12 cellular contexts compared by ENCODE assay signal in genomic region chr5:80034559-80034958, GRCh38. TPM values are rescaled to one million over a fixed set of nuclear protein-coding genes. Genes with fewer than 3 reads are reported as not detected.
DNase-seq lines count a peak whose midpoint lies in the region; ATAC-seq and TF ChIP-seq lines count a peak whose summit lies in the region.
"Had no signal": no experiment of that assay in that cellular context is flagged by ENCODE, and none has a peak within 500 bp of the region (broad histone marks: within the 10 kb centered on the region; RNA-seq: fewer than 3 reads in every experiment).

No MANE protein-coding gene starts in this region.

- peaks cover 0 to 3% of the 10 kb centered on the region in 2 donors for H3K4me1 ChIP-seq in breast epithelium
- H3K4me1 ChIP-seq in stomach smooth muscle (ENCODE audit: control insufficient read depth, insufficient read depth, low read length) = no peaks in the 10 kb centered on the region
- H3K4me1 ChIP-seq: uterus had no signal

- no peak for ATAC-seq in HG03139 (IDR thresholded peaks at IDR 0.05; ENCODE audit: unreplicated experiment)

- H3K4me3 ChIP-seq in breast epithelium (peak overlapping the region; percentile 21 to 62 (median 43)), astrocyte of the spinal cord (ENCODE audit: low read depth, low read length) (no peak overlapping the region), stomach smooth muscle (ENCODE audit: low read length in 2 of 2) (peak overlapping the region; percentile 19 to 47)
- H3K4me3 ChIP-seq: uterus had no signal

- CTCF ChIA-PET in MCF 10A (lab: Yijun Ruan, JAX) = interaction anchor here (0.5 to 1.0 kb wide), 2 partner anchors 108 to 274 kb away, joined by 3 to 4 read pairs; no protein-coding TSS in a partner anchor

- no peak for TF ChIP-seq POLR2A in breast epithelium (IDR thresholded peaks at IDR 0.05)

- H3K27me3 Mint-ChIP-seq in MCF 10A (ENCODE audit: insufficient read depth, unreplicated experiment) (peaks cover 53% of the 10 kb centered on the region), mesothelial cell of epicardium (ENCODE audit: low read depth) (peaks cover 70% of the 10 kb centered on the region)

- no peak overlapping the region for H3K27ac Mint-ChIP-seq in MCF 10A (ENCODE audit: low read depth, unreplicated experiment)
- no peak overlapping the region for H3K27ac Mint-ChIP-seq in mesothelial cell of epicardium

- no peak for TF ChIP-seq CTCF in breast epithelium (IDR thresholded peaks at IDR 0.05)
- no peak for TF ChIP-seq CTCF in MCF 10A (IDR thresholded peaks at IDR 0.05; ENCODE audit: unreplicated experiment)
- TF ChIP-seq CTCF in astrocyte of the spinal cord (IDR thresholded peaks at IDR 0.05; ENCODE audit: low read depth, low read length) = no peak
- TF ChIP-seq CTCF in mesothelial cell of epicardium (IDR thresholded peaks at IDR 0.05; ENCODE audit: unreplicated experiment) = no peak

- in situ Hi-C loops in astrocyte of the spinal cord (cut with HindIII; ENCODE audit: low sequenced_read_pairs) = no loop called here

- H3K27me3 ChIP-seq in breast epithelium (peaks cover 0 to 37% of the 10 kb centered on the region in 2 donors), stomach smooth muscle (ENCODE audit: control insufficient read depth in 1 of 2, insufficient read depth in 2 of 2, low read length in 2 of 2) (peaks cover 22 to 24% of the 10 kb centered on the region in 2 donors)

- H3K9me3 ChIP-seq in breast epithelium = no peaks in the 10 kb centered on the region
- no peaks in the 10 kb centered on the region for H3K9me3 ChIP-seq in stomach smooth muscle (ENCODE audit: control insufficient read depth in 2 of 2, low read length in 2 of 2)
- H3K9me3 ChIP-seq: uterus had no signal

- H3K9me3 Mint-ChIP-seq in MCF 10A (ENCODE audit: unreplicated experiment) = no peaks in the 10 kb centered on the region
- no peaks in the 10 kb centered on the region for H3K9me3 Mint-ChIP-seq in mesothelial cell of epicardium

- no peak overlapping the region for H3K4me3 Mint-ChIP-seq in MCF 10A (ENCODE audit: unreplicated experiment)
- peak overlapping the region; percentile 67 for H3K4me3 Mint-ChIP-seq in mesothelial cell of epicardium

- H3K36me3 Mint-ChIP-seq in MCF 10A (ENCODE audit: insufficient read depth, unreplicated experiment) (no peaks in the 10 kb centered on the region), mesothelial cell of epicardium (no peaks in the 10 kb centered on the region)

- DNase-seq in breast epithelium (ENCODE audit: low spot score in 2 of 2) (no peak), MCF 10A (ENCODE audit: unreplicated experiment) (no peak), astrocyte of the spinal cord (ENCODE audit: low read depth, low spot score) (peak; percentile 7), mesothelial cell of epicardium (ENCODE audit: low spot score in 2 of 2, unreplicated experiment in 2 of 2) (no peak), UCSD-AML1 (lab: John Stamatoyannopoulos, UW; ENCODE audit: unreplicated experiment) (no peak), C1 segment of cervical spinal cord (lab: John Stamatoyannopoulos, UW) (no peak)
- DNase-seq: central memory CD4-positive, alpha-beta T cell; EL; SW 1271; uterus had no signal

- intact Hi-C loops in breast epithelium (cut with DNase I; ENCODE audit: low total_unique reads) (loop anchor here (5.0 kb wide), 1 partner anchor 373 kb away; the partner anchor contains the start of gene ZFYVE16), MCF 10A (cut with micrococcal nuclease) (no loop called here)

- H3K27ac ChIP-seq in breast epithelium (no peak overlapping the region), stomach smooth muscle (ENCODE audit: low read length) (no peak overlapping the region)
- H3K27ac ChIP-seq: uterus had no signal

- H3K4me1 Mint-ChIP-seq in MCF 10A (ENCODE audit: insufficient read depth, unreplicated experiment) (no peaks in the 10 kb centered on the region), mesothelial cell of epicardium (peaks cover 2% of the 10 kb centered on the region)

- POLR2A ChIA-PET in MCF 10A (lab: Yijun Ruan, JAX) = interaction anchor here (0.9 kb wide), 1 partner anchor 376 kb away, joined by 3 read pairs; no protein-coding TSS in a partner anchor

- BruUV-seq in MCF 10A (replicated peaks; lab: Mats Ljungman, UMichigan) = no TSS peak

- no peak overlapping the region for H3K9ac ChIP-seq in stomach smooth muscle (ENCODE audit: low read length in 2 of 2)

- H3K36me3 ChIP-seq in breast epithelium = no peaks in the 10 kb centered on the region
- no peaks in the 10 kb centered on the region for H3K36me3 ChIP-seq in stomach smooth muscle (ENCODE audit: control insufficient read depth in 2 of 2, insufficient read depth in 2 of 2, low read length in 2 of 2)
- H3K36me3 ChIP-seq: uterus had no signal

RNA-seq across cellular contexts. Expression of gene THBS4, which starts 0.6 kb away (rescaled TPM):
- total RNA-seq in breast epithelium (1 to 10 TPM; 2.0 to 6.0 (median 3.5) TPM), MCF 10A (2022) (0.82 and 1.2 TPM in 2 replicates), mesothelial cell of epicardium (15.6 to 17.3 TPM (median 17.1 TPM) in 3 replicates)

RNA-seq across cellular contexts. Expression of gene MTX3, which starts 43.5 kb away (rescaled TPM):
- total RNA-seq in breast epithelium (10 to 100 TPM; 14.2 to 20.2 (median 15.1) TPM), MCF 10A (2022) (23.9 and 28.2 TPM in 2 replicates), mesothelial cell of epicardium (28.4 to 32.7 TPM (median 29.9 TPM) in 3 replicates)
